9 cellular contexts compared by ENCODE assay signal in genomic region chr15:99181544-99181943, GRCh38.
DNase-seq lines count a peak whose midpoint lies in the region; ATAC-seq and TF ChIP-seq lines count a peak whose summit lies in the region.
"Had no signal": no experiment of that assay in that cellular context is flagged by ENCODE, and none has a peak within 500 bp of the region (broad histone marks: within the 10 kb centered on the region; RNA-seq: fewer than 3 reads in every experiment).

No MANE protein-coding gene starts in this region.

- TF ChIP-seq CTCF in esophagus squamous epithelium (IDR thresholded peaks at IDR 0.05) (no peak), tibial artery (IDR thresholded peaks at IDR 0.05) (peak in 1 of 2 experiments; percentile 8)

- no peak for ATAC-seq in HG02571 (IDR thresholded peaks at IDR 0.05; ENCODE audit: unreplicated experiment)

- 20 to 34% methylated on average over 3 to 4 of the region's 4 CpGs for WGBS in esophagus squamous epithelium, 2 donors

- peaks cover 0 to 29% (median 0%) of the 10 kb centered on the region in 3 donors for H3K4me1 ChIP-seq in esophagus squamous epithelium
- H3K4me1 ChIP-seq in tibial artery, result peaks cover 0 to 48% (median 30%) of the 10 kb centered on the region in 4 donors

- H3K36me3 ChIP-seq in esophagus squamous epithelium, result peaks cover 0 to 37% (median 0%) of the 10 kb centered on the region in 3 donors
- no peaks in the 10 kb centered on the region for H3K36me3 ChIP-seq in tibial artery

- H3K27me3 ChIP-seq in esophagus squamous epithelium (no peaks in the 10 kb centered on the region), tibial artery (no peaks in the 10 kb centered on the region)

- H3K9me3 ChIP-seq in esophagus squamous epithelium (no peaks in the 10 kb centered on the region), tibial artery (no peaks in the 10 kb centered on the region)

- DNase-seq in SK-MEL-5 (ENCODE audit: low read depth, low spot score) (peak; percentile 82), esophagus squamous epithelium (lab: John Stamatoyannopoulos, UW) (no peak), medulla oblongata (ENCODE audit: extremely low spot score) (peak; percentile 50), tibial artery (peak; percentile 71 to 92), NCI-H2227 (lab: John Stamatoyannopoulos, UW; ENCODE audit: unreplicated experiment) (no peak)
- no peak for DNase-seq in stimulated activated CD4-positive, alpha-beta T cell treated with anti-CD3 and anti-CD28 coated beads, Interleukin-4, amount 100 ng/mL, for 1 hour
- DNase-seq: activated CD8-positive, alpha-beta memory T cell treated with anti-CD3 and anti-CD28 coated beads, Interleukin-2, amount 50 U/mL, for 48 hours; NCI-H226 had no signal

- H3K27ac ChIP-seq in esophagus squamous epithelium, result peak overlapping the region in 3 of 4 donors; percentile 70 to 81 (median 71)
- peak overlapping the region; percentile 79 for H3K27ac ChIP-seq in tibial artery

- H3K4me3 ChIP-seq in esophagus squamous epithelium, result no peak overlapping the region
- no peak overlapping the region for H3K4me3 ChIP-seq in tibial artery

- no peak for TF ChIP-seq POLR2A in esophagus squamous epithelium (IDR thresholded peaks at IDR 0.05)

- in situ Hi-C loops in SK-MEL-5 (cut with HindIII; ENCODE audit: low pct_unique_long_range_greater_than_20kb, low sequenced_read_pairs), result no loop called here

- intact Hi-C loops in esophagus squamous epithelium (cut with DNase I) (no loop called here), tibial artery (cut with DNase I; ENCODE audit: low total_unique reads) (no loop called here)

Comparison
In these comparisons a context has a peak if more than half of its experiments do, and no peak if none do; other contexts are left out.
1. DNase-seq: peak in SK-MEL-5 (single experiment), medulla oblongata (single experiment) and tibial artery (2 of 2); none in esophagus squamous epithelium (single experiment), stimulated activated CD4-positive, alpha-beta T cell treated with anti-CD3 and anti-CD28 coated beads, Interleukin-4, amount 100 ng/mL, for 1 hour (single experiment) and NCI-H2227 (single experiment).